In the genomic region with DNA sequence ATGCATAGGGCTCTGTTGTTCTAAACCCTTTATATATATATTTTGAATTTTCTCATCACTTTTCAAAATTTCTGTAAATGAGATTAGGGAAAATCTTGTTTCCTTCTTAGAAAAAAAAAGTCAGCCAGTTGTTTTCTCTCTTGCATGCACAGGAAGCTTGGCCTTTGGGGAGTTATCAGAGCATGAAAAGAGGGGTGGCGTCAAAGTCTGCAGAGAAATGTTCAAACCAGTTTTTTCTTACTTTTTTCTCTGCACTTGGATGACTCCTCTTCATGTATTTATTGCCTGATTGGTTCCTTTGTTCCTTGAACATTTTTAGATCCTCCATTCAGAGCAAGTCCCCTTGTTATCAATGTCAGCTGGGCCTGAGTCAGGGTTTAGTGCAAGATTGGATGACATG, we compare ENCODE assay signal across 18 cellular contexts.
"Had no signal": no experiment of that assay in that cellular context is flagged by ENCODE, and none has a peak within 500 bp of the region (broad histone marks: within the 10 kb centered on the region; RNA-seq: fewer than 3 reads in every experiment).

No MANE protein-coding gene starts in this region.

- H3K4me3 ChIP-seq: coronary artery, tibial nerve had no signal

- H3K36me3 Mint-ChIP-seq: natural killer cell had no signal

- DNase-seq: activated CD4-positive, alpha-beta T cell treated with anti-CD3 and anti-CD28 coated beads, Interleukin-2, amount 10 ng/mL, durations not matched to agents 24 days and 14 days; activated CD8-positive, alpha-beta T cell treated with anti-CD3 and anti-CD28 coated beads, Interleukin-2, amount 10 ng/mL, durations not matched to agents 7 days and 5 days; activated naive CD4-positive, alpha-beta T cell treated with anti-CD3 and anti-CD28 coated beads for 36 hours; activated naive CD8-positive, alpha-beta T cell treated with anti-CD3 and anti-CD28 coated beads, Interleukin-2, amount 50 U/mL, for 24 hours; activated T-cell treated with anti-CD3 and anti-CD28 coated beads, Interleukin-2, amount 50 U/mL, for 4 hours; aorta; erythroblast; head of caudate nucleus; mesendoderm; natural killer cell; posterior cingulate gyrus; retina; stimulated activated naive CD4-positive, alpha-beta T cell treated with Interleukin-2 at 50 U/mL for 16 hours; T-helper 1 cell; T-helper 9 cell had no signal

- H3K36me3 ChIP-seq: neutrophil, tibial nerve had no signal

- H3K27ac Mint-ChIP-seq: activated CD4-positive, alpha-beta T cell treated with anti-CD3 and anti-CD28 coated beads, Interleukin-2, amount 10 ng/mL, durations not matched to agents 24 days and 14 days; activated CD8-positive, alpha-beta T cell treated with anti-CD3 and anti-CD28 coated beads, Interleukin-2, amount 10 ng/mL, durations not matched to agents 7 days and 5 days; activated naive CD4-positive, alpha-beta T cell treated with anti-CD3 and anti-CD28 coated beads for 36 hours; activated naive CD8-positive, alpha-beta T cell treated with anti-CD3 and anti-CD28 coated beads, Interleukin-2, amount 50 U/mL, for 24 hours; natural killer cell had no signal

- H3K27ac ChIP-seq: coronary artery, neutrophil, tibial nerve had no signal

- H3K27me3 Mint-ChIP-seq: activated CD4-positive, alpha-beta T cell treated with anti-CD3 and anti-CD28 coated beads, Interleukin-2, amount 10 ng/mL, durations not matched to agents 24 days and 14 days; activated naive CD8-positive, alpha-beta T cell treated with anti-CD3 and anti-CD28 coated beads, Interleukin-2, amount 50 U/mL, for 24 hours had no signal

- H3K4me1 Mint-ChIP-seq: activated CD4-positive, alpha-beta T cell treated with anti-CD3 and anti-CD28 coated beads, Interleukin-2, amount 10 ng/mL, durations not matched to agents 24 days and 14 days; natural killer cell had no signal

- H3K9me3 ChIP-seq: neutrophil, tibial nerve had no signal

- H3K4me3 Mint-ChIP-seq: activated CD4-positive, alpha-beta T cell treated with anti-CD3 and anti-CD28 coated beads, Interleukin-2, amount 10 ng/mL, durations not matched to agents 24 days and 14 days; activated CD8-positive, alpha-beta T cell treated with anti-CD3 and anti-CD28 coated beads, Interleukin-2, amount 10 ng/mL, durations not matched to agents 7 days and 5 days; activated naive CD4-positive, alpha-beta T cell treated with anti-CD3 and anti-CD28 coated beads for 36 hours; activated naive CD8-positive, alpha-beta T cell treated with anti-CD3 and anti-CD28 coated beads, Interleukin-2, amount 50 U/mL, for 24 hours; activated T-cell treated with anti-CD3 and anti-CD28 coated beads, Interleukin-2, amount 50 U/mL, for 4 hours; natural killer cell had no signal

- H3K27me3 ChIP-seq: neutrophil, tibial nerve had no signal

- H3K9me3 Mint-ChIP-seq: activated CD4-positive, alpha-beta T cell treated with anti-CD3 and anti-CD28 coated beads, Interleukin-2, amount 10 ng/mL, durations not matched to agents 24 days and 14 days; activated T-cell treated with anti-CD3 and anti-CD28 coated beads, Interleukin-2, amount 50 U/mL, for 4 hours had no signal

- H3K4me1 ChIP-seq: tibial nerve had no signal
